Comparison of ENCODE assay signal across 1 cellular context in the genomic region with DNA sequence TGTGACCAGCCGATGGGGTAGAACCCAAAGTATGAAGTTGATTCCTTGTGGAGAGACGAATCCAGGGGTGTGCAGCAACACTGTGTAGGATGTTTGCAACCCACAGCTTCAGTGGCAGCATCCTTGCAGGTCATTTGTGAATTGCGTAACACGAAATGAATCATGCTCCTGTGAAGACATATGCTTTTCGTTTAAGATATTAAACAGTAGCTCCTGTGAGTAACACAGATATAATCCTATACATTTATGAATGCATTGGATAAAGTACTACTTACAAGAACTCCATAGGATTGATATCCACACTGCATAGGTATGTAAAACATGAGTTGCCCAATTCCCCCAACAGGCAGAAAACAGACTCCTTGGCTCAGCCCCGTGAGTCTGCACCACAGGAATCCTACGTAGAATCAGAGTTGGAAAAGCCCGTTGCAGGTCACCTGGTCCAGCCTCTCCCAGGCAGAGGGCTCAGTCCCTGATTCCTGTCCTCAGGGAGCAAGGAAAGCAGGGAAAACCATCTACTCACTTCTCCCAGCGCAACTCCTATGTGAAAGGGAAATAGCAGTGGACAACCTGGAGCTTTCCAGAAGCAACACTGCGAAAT.
TF ChIP-seq lines count a peak whose summit lies in the region.

No MANE protein-coding gene starts in this region.

TF ChIP-seq in H1, 55 proteins besides CTCF, POLR2A, EP300 and RAD21:
- TF ChIP-seq CEBPB (IDR thresholded peaks at IDR 0.05; ENCODE audit: low read depth, low read length) = peak; percentile 75
- TF ChIP-seq TCF12 (IDR thresholded peaks at IDR 0.05; ENCODE audit: low read depth, low read length) = no peak
- no peak for TF ChIP-seq JUN (IDR thresholded peaks at IDR 0.05; ENCODE audit: low read depth, low read length)
- TF ChIP-seq, protein P1, sequence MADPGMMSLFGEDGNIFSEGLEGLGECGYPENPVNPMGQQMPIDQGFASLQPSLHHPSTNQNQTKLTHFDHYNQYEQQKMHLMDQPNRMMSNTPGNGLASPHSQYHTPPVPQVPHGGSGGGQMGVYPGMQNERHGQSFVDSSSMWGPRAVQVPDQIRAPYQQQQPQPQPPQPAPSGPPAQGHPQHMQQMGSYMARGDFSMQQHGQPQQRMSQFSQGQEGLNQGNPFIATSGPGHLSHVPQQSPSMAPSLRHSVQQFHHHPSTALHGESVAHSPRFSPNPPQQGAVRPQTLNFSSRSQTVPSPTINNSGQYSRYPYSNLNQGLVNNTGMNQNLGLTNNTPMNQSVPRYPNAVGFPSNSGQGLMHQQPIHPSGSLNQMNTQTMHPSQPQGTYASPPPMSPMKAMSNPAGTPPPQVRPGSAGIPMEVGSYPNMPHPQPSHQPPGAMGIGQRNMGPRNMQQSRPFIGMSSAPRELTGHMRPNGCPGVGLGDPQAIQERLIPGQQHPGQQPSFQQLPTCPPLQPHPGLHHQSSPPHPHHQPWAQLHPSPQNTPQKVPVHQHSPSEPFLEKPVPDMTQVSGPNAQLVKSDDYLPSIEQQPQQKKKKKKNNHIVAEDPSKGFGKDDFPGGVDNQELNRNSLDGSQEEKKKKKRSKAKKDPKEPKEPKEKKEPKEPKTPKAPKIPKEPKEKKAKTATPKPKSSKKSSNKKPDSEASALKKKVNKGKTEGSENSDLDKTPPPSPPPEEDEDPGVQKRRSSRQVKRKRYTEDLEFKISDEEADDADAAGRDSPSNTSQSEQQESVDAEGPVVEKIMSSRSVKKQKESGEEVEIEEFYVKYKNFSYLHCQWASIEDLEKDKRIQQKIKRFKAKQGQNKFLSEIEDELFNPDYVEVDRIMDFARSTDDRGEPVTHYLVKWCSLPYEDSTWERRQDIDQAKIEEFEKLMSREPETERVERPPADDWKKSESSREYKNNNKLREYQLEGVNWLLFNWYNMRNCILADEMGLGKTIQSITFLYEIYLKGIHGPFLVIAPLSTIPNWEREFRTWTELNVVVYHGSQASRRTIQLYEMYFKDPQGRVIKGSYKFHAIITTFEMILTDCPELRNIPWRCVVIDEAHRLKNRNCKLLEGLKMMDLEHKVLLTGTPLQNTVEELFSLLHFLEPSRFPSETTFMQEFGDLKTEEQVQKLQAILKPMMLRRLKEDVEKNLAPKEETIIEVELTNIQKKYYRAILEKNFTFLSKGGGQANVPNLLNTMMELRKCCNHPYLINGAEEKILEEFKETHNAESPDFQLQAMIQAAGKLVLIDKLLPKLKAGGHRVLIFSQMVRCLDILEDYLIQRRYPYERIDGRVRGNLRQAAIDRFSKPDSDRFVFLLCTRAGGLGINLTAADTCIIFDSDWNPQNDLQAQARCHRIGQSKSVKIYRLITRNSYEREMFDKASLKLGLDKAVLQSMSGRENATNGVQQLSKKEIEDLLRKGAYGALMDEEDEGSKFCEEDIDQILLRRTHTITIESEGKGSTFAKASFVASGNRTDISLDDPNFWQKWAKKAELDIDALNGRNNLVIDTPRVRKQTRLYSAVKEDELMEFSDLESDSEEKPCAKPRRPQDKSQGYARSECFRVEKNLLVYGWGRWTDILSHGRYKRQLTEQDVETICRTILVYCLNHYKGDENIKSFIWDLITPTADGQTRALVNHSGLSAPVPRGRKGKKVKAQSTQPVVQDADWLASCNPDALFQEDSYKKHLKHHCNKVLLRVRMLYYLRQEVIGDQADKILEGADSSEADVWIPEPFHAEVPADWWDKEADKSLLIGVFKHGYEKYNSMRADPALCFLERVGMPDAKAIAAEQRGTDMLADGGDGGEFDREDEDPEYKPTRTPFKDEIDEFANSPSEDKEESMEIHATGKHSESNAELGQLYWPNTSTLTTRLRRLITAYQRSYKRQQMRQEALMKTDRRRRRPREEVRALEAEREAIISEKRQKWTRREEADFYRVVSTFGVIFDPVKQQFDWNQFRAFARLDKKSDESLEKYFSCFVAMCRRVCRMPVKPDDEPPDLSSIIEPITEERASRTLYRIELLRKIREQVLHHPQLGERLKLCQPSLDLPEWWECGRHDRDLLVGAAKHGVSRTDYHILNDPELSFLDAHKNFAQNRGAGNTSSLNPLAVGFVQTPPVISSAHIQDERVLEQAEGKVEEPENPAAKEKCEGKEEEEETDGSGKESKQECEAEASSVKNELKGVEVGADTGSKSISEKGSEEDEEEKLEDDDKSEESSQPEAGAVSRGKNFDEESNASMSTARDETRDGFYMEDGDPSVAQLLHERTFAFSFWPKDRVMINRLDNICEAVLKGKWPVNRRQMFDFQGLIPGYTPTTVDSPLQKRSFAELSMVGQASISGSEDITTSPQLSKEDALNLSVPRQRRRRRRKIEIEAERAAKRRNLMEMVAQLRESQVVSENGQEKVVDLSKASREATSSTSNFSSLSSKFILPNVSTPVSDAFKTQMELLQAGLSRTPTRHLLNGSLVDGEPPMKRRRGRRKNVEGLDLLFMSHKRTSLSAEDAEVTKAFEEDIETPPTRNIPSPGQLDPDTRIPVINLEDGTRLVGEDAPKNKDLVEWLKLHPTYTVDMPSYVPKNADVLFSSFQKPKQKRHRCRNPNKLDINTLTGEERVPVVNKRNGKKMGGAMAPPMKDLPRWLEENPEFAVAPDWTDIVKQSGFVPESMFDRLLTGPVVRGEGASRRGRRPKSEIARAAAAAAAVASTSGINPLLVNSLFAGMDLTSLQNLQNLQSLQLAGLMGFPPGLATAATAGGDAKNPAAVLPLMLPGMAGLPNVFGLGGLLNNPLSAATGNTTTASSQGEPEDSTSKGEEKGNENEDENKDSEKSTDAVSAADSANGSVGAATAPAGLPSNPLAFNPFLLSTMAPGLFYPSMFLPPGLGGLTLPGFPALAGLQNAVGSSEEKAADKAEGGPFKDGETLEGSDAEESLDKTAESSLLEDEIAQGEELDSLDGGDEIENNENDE (IDR thresholded peaks at IDR 0.05; ENCODE audit: insufficient replicate concordance, low read length) = no peak
- TF ChIP-seq ASH2L (IDR thresholded peaks at IDR 0.05; ENCODE audit: low read length) = no peak
- no peak for TF ChIP-seq RFX5 (IDR thresholded peaks at IDR 0.05; ENCODE audit: borderline replicate concordance, low read depth, low read length)
- TF ChIP-seq, protein P2, sequence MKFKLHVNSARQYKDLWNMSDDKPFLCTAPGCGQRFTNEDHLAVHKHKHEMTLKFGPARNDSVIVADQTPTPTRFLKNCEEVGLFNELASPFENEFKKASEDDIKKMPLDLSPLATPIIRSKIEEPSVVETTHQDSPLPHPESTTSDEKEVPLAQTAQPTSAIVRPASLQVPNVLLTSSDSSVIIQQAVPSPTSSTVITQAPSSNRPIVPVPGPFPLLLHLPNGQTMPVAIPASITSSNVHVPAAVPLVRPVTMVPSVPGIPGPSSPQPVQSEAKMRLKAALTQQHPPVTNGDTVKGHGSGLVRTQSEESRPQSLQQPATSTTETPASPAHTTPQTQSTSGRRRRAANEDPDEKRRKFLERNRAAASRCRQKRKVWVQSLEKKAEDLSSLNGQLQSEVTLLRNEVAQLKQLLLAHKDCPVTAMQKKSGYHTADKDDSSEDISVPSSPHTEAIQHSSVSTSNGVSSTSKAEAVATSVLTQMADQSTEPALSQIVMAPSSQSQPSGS (IDR thresholded peaks at IDR 0.05; ENCODE audit: low read length) = no peak
